13 cellular contexts compared by ENCODE assay signal in genomic region chr6:131530936-131531335, GRCh38. TPM values are rescaled to one million over a fixed set of nuclear protein-coding genes. Genes with fewer than 3 reads are reported as not detected.
DNase-seq lines count a peak whose midpoint lies in the region; ATAC-seq and TF ChIP-seq lines count a peak whose summit lies in the region.
"Not testable (repeated sequence)": the region's sequence is repeated elsewhere in the genome, so short reads cannot be mapped to it uniquely, and the experiment has no call there.
"Had no signal": no experiment of that assay in that cellular context is flagged by ENCODE, and none has a peak within 500 bp of the region (broad histone marks: within the 10 kb centered on the region; RNA-seq: fewer than 3 reads in every experiment).

No MANE protein-coding gene starts in this region.

- ATAC-seq in CD4-positive, alpha-beta T cell (ENCODE audit: poor library complexity); naive thymus-derived CD4-positive, alpha-beta T cell: not testable (repeated sequence)

- H3K27ac ChIP-seq in CD4-positive, alpha-beta T cell (ENCODE audit: low read depth, low read length); naive thymus-derived CD4-positive, alpha-beta T cell (ENCODE audit: low read depth, low read length): not testable (repeated sequence)

- CTCF ChIA-PET in CD4-positive, alpha-beta T cell (lab: Charles Lee) = interaction anchor here (6.0 kb wide), 1 partner anchor 331 kb away, joined by 52 read pairs; no protein-coding TSS in a partner anchor
- CTCF ChIA-PET in activated CD4-positive, alpha-beta T cell treated with anti-CD3 and anti-CD28 coated beads, Interleukin-2, amount 10 ng/mL, durations not matched to agents 7 days and 5 days (lab: Charles Lee) = interaction anchor here (1.0 to 4.0 kb wide), 3 partner anchors 332 to 392 kb away, joined by 3 to 27 read pairs (median 19); no protein-coding TSS in a partner anchor
- CTCF ChIA-PET in naive thymus-derived CD4-positive, alpha-beta T cell (lab: Charles Lee) = interaction anchor here (0.7 to 6.3 kb wide), 7 partner anchors 11 to 348 kb away, joined by 3 to 78 read pairs (median 7); partner anchors contain the start of gene MED23

- not testable (repeated sequence) for H3K9me3 Mint-ChIP-seq in CD4-positive, alpha-beta T cell; T-helper 1 cell treated with Interleukin-12 subunit alpha and Interleukin-12 subunit beta and Interleukin-4 antibody, amounts not matched to agents 30 μg/mL and 1 μg/mL, for 36 hours; activated CD4-positive, alpha-beta T cell treated with anti-CD3 and anti-CD28 coated beads, Interleukin-2, amount 10 ng/mL, durations not matched to agents 7 days and 5 days; activated T-helper 1 cell treated with anti-CD3 and anti-CD28 coated beads, Interleukin-12 subunit alpha, Interleukin-12 subunit beta, Interleukin-2, Interleukin-4 antibody, amounts not matched to agents 30 ng/mL and 10 ng/mL and 1 ng/mL, durations not matched to agents 14 hours and 24 hours and 36 hours; activated naive CD4-positive, alpha-beta T cell treated with anti-CD3 and anti-CD28 coated beads, Interleukin-2, amount 50 U/mL, for 24 hours; naive thymus-derived CD4-positive, alpha-beta T cell

- POLR2A ChIA-PET in CD4-positive, alpha-beta T cell (lab: Charles Lee) = interaction anchor here (0.9 to 1.2 kb wide), 4 partner anchors 17 to 331 kb away, joined by 3 to 17 read pairs (median 3); partner anchors contain the start of gene MED23
- POLR2A ChIA-PET in activated CD4-positive, alpha-beta T cell treated with anti-CD3 and anti-CD28 coated beads, Interleukin-2, amount 10 ng/mL, durations not matched to agents 7 days and 5 days (lab: Charles Lee) = not testable (repeated sequence)
- POLR2A ChIA-PET in naive thymus-derived CD4-positive, alpha-beta T cell (lab: Charles Lee) = interaction anchor here (0.6 to 6.6 kb wide), 8 partner anchors 11 to 348 kb away, joined by 3 to 88 read pairs (median 6); no protein-coding TSS in a partner anchor

- H3K4me1 Mint-ChIP-seq in CD4-positive, alpha-beta T cell (ENCODE audit: low read depth) = peaks cover 61% of the 10 kb centered on the region
- H3K4me1 Mint-ChIP-seq in T-helper 1 cell treated with Interleukin-12 subunit alpha and Interleukin-12 subunit beta and Interleukin-4 antibody, amounts not matched to agents 30 μg/mL and 1 μg/mL, for 36 hours (ENCODE audit: low read depth) = peaks cover 24% of the 10 kb centered on the region
- H3K4me1 Mint-ChIP-seq in activated CD4-positive, alpha-beta T cell treated with anti-CD3 and anti-CD28 coated beads, Interleukin-2, amount 10 ng/mL, durations not matched to agents 7 days and 5 days = peaks cover 55% of the 10 kb centered on the region
- H3K4me1 Mint-ChIP-seq in activated T-helper 1 cell treated with anti-CD3 and anti-CD28 coated beads, Interleukin-12 subunit alpha, Interleukin-12 subunit beta, Interleukin-2, Interleukin-4 antibody, amounts not matched to agents 30 ng/mL and 10 ng/mL and 1 ng/mL, durations not matched to agents 14 hours and 24 hours and 36 hours (ENCODE audit: low read depth) = peaks cover 39% of the 10 kb centered on the region
- H3K4me1 Mint-ChIP-seq in activated naive CD4-positive, alpha-beta T cell treated with anti-CD3 and anti-CD28 coated beads, Interleukin-2, amount 50 U/mL, for 24 hours = peaks cover 69% of the 10 kb centered on the region
- peaks cover 31 to 71% (median 62%) of the 10 kb centered on the region in 7 donors for H3K4me1 Mint-ChIP-seq in naive thymus-derived CD4-positive, alpha-beta T cell

- not testable (repeated sequence) for H3K9me3 ChIP-seq in CD4-positive, alpha-beta T cell (ENCODE audit: control insufficient read depth, low read length); naive thymus-derived CD4-positive, alpha-beta T cell (ENCODE audit: control insufficient read depth in 2 of 3, low read length in 3 of 3)

- TF ChIP-seq CTCF in CD4-positive, alpha-beta T cell (IDR thresholded peaks at IDR 0.05) = not testable (repeated sequence)

- H3K27me3 ChIP-seq in CD4-positive, alpha-beta T cell (ENCODE audit: control insufficient read depth, insufficient read depth, low read length); naive thymus-derived CD4-positive, alpha-beta T cell (ENCODE audit: control insufficient read depth in 2 of 2, insufficient read depth in 2 of 2, low read length in 2 of 2): not testable (repeated sequence)

- not testable (repeated sequence) for H3K36me3 Mint-ChIP-seq in CD4-positive, alpha-beta T cell (ENCODE audit: low read depth); T-helper 1 cell treated with Interleukin-12 subunit alpha and Interleukin-12 subunit beta and Interleukin-4 antibody, amounts not matched to agents 30 μg/mL and 1 μg/mL, for 36 hours (ENCODE audit: low read depth); activated CD4-positive, alpha-beta T cell treated with anti-CD3 and anti-CD28 coated beads, Interleukin-2, amount 10 ng/mL, durations not matched to agents 7 days and 5 days (ENCODE audit: low read depth); activated T-helper 1 cell treated with anti-CD3 and anti-CD28 coated beads, Interleukin-12 subunit alpha, Interleukin-12 subunit beta, Interleukin-2, Interleukin-4 antibody, amounts not matched to agents 30 ng/mL and 10 ng/mL and 1 ng/mL, durations not matched to agents 14 hours and 24 hours and 36 hours (ENCODE audit: low read depth); activated naive CD4-positive, alpha-beta T cell treated with anti-CD3 and anti-CD28 coated beads, Interleukin-2, amount 50 U/mL, for 24 hours
- H3K36me3 Mint-ChIP-seq in naive thymus-derived CD4-positive, alpha-beta T cell = peaks cover 0 to 12% (median 0%) of the 10 kb centered on the region in 5 donors

- H3K4me3 Mint-ChIP-seq in CD4-positive, alpha-beta T cell = peak overlapping the region; percentile 64
- H3K4me3 Mint-ChIP-seq in T-helper 1 cell treated with Interleukin-12 subunit alpha and Interleukin-12 subunit beta and Interleukin-4 antibody, amounts not matched to agents 30 μg/mL and 1 μg/mL, for 36 hours; activated CD4-positive, alpha-beta T cell treated with anti-CD3 and anti-CD28 coated beads, Interleukin-2, amount 10 ng/mL, durations not matched to agents 7 days and 5 days; activated T-helper 1 cell treated with anti-CD3 and anti-CD28 coated beads, Interleukin-12 subunit alpha, Interleukin-12 subunit beta, Interleukin-2, Interleukin-4 antibody, amounts not matched to agents 30 ng/mL and 10 ng/mL and 1 ng/mL, durations not matched to agents 14 hours and 24 hours and 36 hours: not testable (repeated sequence)
- peak overlapping the region; percentile 37 for H3K4me3 Mint-ChIP-seq in activated naive CD4-positive, alpha-beta T cell treated with anti-CD3 and anti-CD28 coated beads, Interleukin-2, amount 50 U/mL, for 24 hours
- H3K4me3 Mint-ChIP-seq in naive thymus-derived CD4-positive, alpha-beta T cell = peak overlapping the region; percentile 22 to 85 (median 64)

- H3K36me3 ChIP-seq in naive thymus-derived CD4-positive, alpha-beta T cell (ENCODE audit: control insufficient read depth in 2 of 3, insufficient read depth in 3 of 3, low read length in 3 of 3) = not testable (repeated sequence)

- H3K27me3 Mint-ChIP-seq in CD4-positive, alpha-beta T cell; T-helper 1 cell treated with Interleukin-12 subunit alpha and Interleukin-12 subunit beta and Interleukin-4 antibody, amounts not matched to agents 30 μg/mL and 1 μg/mL, for 36 hours (ENCODE audit: low read depth); activated CD4-positive, alpha-beta T cell treated with anti-CD3 and anti-CD28 coated beads, Interleukin-2, amount 10 ng/mL, durations not matched to agents 7 days and 5 days; activated T-helper 1 cell treated with anti-CD3 and anti-CD28 coated beads, Interleukin-12 subunit alpha, Interleukin-12 subunit beta, Interleukin-2, Interleukin-4 antibody, amounts not matched to agents 30 ng/mL and 10 ng/mL and 1 ng/mL, durations not matched to agents 14 hours and 24 hours and 36 hours (ENCODE audit: insufficient read depth); activated naive CD4-positive, alpha-beta T cell treated with anti-CD3 and anti-CD28 coated beads, Interleukin-2, amount 50 U/mL, for 24 hours: not testable (repeated sequence)
- H3K27me3 Mint-ChIP-seq in naive thymus-derived CD4-positive, alpha-beta T cell = peaks cover 0 to 17% (median 0%) of the 10 kb centered on the region in 5 donors

- intact Hi-C loops in CD4-positive, alpha-beta T cell (cut with DNase I, micrococcal nuclease) = loop anchor here in 1 of 2 experiments (5.0 kb wide), 1 partner anchor 394 kb away; the partner anchor contains the start of gene AKAP7
- intact Hi-C loops in activated T-helper 1 cell treated with anti-CD3 and anti-CD28 coated beads, Interleukin-12 subunit alpha, Interleukin-12 subunit beta, Interleukin-2, Interleukin-4 antibody, amounts not matched to agents 30 ng/mL and 10 ng/mL and 1 ng/mL, durations not matched to agents 14 hours and 24 hours and 36 hours (cut with micrococcal nuclease) = loop anchor here (5.0 kb wide), 3 partner anchors 79 to 469 kb away; partner anchors contain the start of genes EPB41L2 and MED23
- intact Hi-C loops in naive thymus-derived CD4-positive, alpha-beta T cell (cut with micrococcal nuclease) = loop anchor here (1.0 to 5.0 kb wide), 4 partner anchors 89 to 469 kb away; partner anchors contain the start of genes EPB41L2 (in 2 of the 2) and MED23 (in 1 of the 2)

- peak overlapping the region; percentile 78 for H3K27ac Mint-ChIP-seq in CD4-positive, alpha-beta T cell
- H3K27ac Mint-ChIP-seq in T-helper 1 cell treated with Interleukin-12 subunit alpha and Interleukin-12 subunit beta and Interleukin-4 antibody, amounts not matched to agents 30 μg/mL and 1 μg/mL, for 36 hours = peak overlapping the region; percentile 7
- H3K27ac Mint-ChIP-seq in activated CD4-positive, alpha-beta T cell treated with anti-CD3 and anti-CD28 coated beads, Interleukin-2, amount 10 ng/mL, durations not matched to agents 7 days and 5 days = peak overlapping the region; percentile 66
- H3K27ac Mint-ChIP-seq in activated T-helper 1 cell treated with anti-CD3 and anti-CD28 coated beads, Interleukin-12 subunit alpha, Interleukin-12 subunit beta, Interleukin-2, Interleukin-4 antibody, amounts not matched to agents 30 ng/mL and 10 ng/mL and 1 ng/mL, durations not matched to agents 14 hours and 24 hours and 36 hours = peak overlapping the region; percentile 26
- H3K27ac Mint-ChIP-seq in activated naive CD4-positive, alpha-beta T cell treated with anti-CD3 and anti-CD28 coated beads, Interleukin-2, amount 50 U/mL, for 24 hours = peak overlapping the region; percentile 82
- peak overlapping the region in 8 of 9 donors; percentile 79 to 94 (median 90) for H3K27ac Mint-ChIP-seq in naive thymus-derived CD4-positive, alpha-beta T cell

- peaks cover 4 to 34% of the 10 kb centered on the region in 2 donors for H3K4me1 ChIP-seq in naive thymus-derived CD4-positive, alpha-beta T cell (ENCODE audit: control insufficient read depth in 2 of 2, insufficient read depth in 2 of 2, low read length in 2 of 2)

- H3K4me3 ChIP-seq in naive thymus-derived CD4-positive, alpha-beta T cell (ENCODE audit: low read length) = not testable (repeated sequence)

- DNase-seq in CD4-positive, alpha-beta T cell; activated CD4-positive, alpha-beta T cell treated with anti-CD3 and anti-CD28 coated beads, Interleukin-2, amount 10 ng/mL, durations not matched to agents 7 days and 5 days; activated T-helper 1 cell treated with anti-CD3 and anti-CD28 coated beads, Interleukin-12 subunit alpha, Interleukin-12 subunit beta, Interleukin-2, Interleukin-4 antibody, amounts not matched to agents 30 ng/mL and 10 ng/mL and 1 ng/mL, durations not matched to agents 14 hours and 24 hours and 36 hours (ENCODE audit: low spot score): not testable (repeated sequence)
- peak in 7 of 9 donors; percentile 20 to 69 (median 56) for DNase-seq in naive thymus-derived CD4-positive, alpha-beta T cell

RNA-seq across cellular contexts. Expression of gene ARG1, which starts 42.1 kb away (rescaled TPM):
- total RNA-seq in CD4-positive, alpha-beta T cell = under 1 TPM; 0.36 to 0.50 TPM
- not detected for total RNA-seq in activated CD4-positive, alpha-beta T cell treated with anti-CD3 and anti-CD28 coated beads, Interleukin-2, amount 10 ng/mL, durations not matched to agents 7 days and 5 days
- total RNA-seq in activated T-helper 1 cell treated with anti-CD3 and anti-CD28 coated beads, Interleukin-12 subunit alpha, Interleukin-12 subunit beta, Interleukin-2, Interleukin-4 antibody, amounts not matched to agents 30 ng/mL and 10 ng/mL and 1 ng/mL, durations not matched to agents 14 hours and 24 hours and 36 hours = not detected in 2 replicates
- total RNA-seq in naive thymus-derived CD4-positive, alpha-beta T cell = not detected
- not detected for polyA plus RNA-seq in naive thymus-derived CD4-positive, alpha-beta T cell
- total RNA-seq: A673, Daoy, GM23248, H4 had no signal
- polyA plus RNA-seq: AG04450, CD14-positive monocyte, GM23248, IgD-negative memory B cell had no signal

Comparison
In these comparisons a context has a peak if more than half of its experiments do, and no peak if none do; other contexts are left out.
1. H3K27ac Mint-ChIP-seq: peak in every context shown above with its lines; median percentile 90 in naive thymus-derived CD4-positive, alpha-beta T cell; 82 in activated naive CD4-positive, alpha-beta T cell treated with anti-CD3 and anti-CD28 coated beads, Interleukin-2, amount 50 U/mL, for 24 hours; 78 in CD4-positive, alpha-beta T cell; 66 in activated CD4-positive, alpha-beta T cell treated with anti-CD3 and anti-CD28 coated beads, Interleukin-2, amount 10 ng/mL, durations not matched to agents 7 days and 5 days; 26 in activated T-helper 1 cell treated with anti-CD3 and anti-CD28 coated beads, Interleukin-12 subunit alpha, Interleukin-12 subunit beta, Interleukin-2, Interleukin-4 antibody, amounts not matched to agents 30 ng/mL and 10 ng/mL and 1 ng/mL, durations not matched to agents 14 hours and 24 hours and 36 hours; 7 in T-helper 1 cell treated with Interleukin-12 subunit alpha and Interleukin-12 subunit beta and Interleukin-4 antibody, amounts not matched to agents 30 μg/mL and 1 μg/mL, for 36 hours.